Comparison of ENCODE assay signal across 9 cellular contexts in the genomic region with DNA sequence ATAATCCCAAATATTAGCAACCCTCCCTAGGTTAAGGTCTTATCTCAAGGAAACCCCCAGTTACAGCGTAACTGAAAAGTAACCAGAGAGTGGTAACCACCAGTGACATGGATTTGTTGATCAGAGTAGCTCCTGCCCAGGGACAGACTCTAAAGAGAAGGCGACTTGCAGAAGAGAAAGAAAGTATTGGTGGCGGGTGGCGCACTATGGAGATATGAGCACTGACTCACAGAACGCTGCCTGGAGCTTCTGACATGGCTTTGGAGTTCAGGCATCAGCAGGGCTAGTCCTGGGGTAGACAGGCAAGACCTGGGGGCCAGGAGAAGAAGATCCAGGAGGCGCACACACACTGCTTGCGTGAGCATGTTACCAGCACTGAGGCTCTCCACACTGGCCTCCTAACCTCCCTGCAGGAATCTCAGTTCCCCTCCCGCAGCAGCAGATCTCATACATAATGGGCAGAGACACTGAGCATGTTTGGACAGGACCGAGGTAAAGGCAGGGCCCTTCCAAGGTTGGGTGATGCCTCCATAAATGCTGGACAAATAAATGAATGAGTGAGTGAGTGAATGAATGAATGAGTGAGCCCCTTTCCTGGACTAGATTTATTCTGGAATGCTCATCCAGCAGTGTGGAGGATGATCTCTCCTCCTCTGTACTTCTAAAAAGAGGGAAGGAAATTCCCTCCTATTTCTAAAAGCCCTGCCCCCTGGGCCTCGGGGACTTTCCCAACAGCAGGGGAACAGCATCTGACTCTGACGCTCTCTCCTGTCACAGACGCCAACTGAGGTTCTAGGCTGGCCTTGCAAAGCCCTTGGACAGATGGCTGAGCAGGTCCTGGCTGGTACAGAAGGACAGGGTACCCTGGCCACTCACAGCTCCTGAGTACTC.
DNase-seq lines count a peak whose midpoint lies in the region; ATAC-seq, FAIRE-seq and TF ChIP-seq lines count a peak whose summit lies in the region.
"Had no signal": no experiment of that assay in that cellular context is flagged by ENCODE, and none has a peak within 500 bp of the region (broad histone marks: within the 10 kb centered on the region; RNA-seq: fewer than 3 reads in every experiment).

No MANE protein-coding gene starts in this region.

- H3K9me3 Mint-ChIP-seq in activated T-cell treated with anti-CD3 and anti-CD28 coated beads, Interleukin-2, amount 50 U/mL, for 24 hours = no peaks in the 10 kb centered on the region
- H3K9me3 Mint-ChIP-seq in astrocyte (ENCODE audit: unreplicated experiment) = no peaks in the 10 kb centered on the region

- peaks cover 52% of the 10 kb centered on the region for H3K36me3 ChIP-seq in astrocyte (ENCODE audit: insufficient read depth, low read length)
- H3K36me3 ChIP-seq in left lung = peaks cover 0 to 64% of the 10 kb centered on the region in 2 donors
- peaks cover 0 to 10% (median 0%) of the 10 kb centered on the region in 3 donors for H3K36me3 ChIP-seq in tibial nerve

- peak in 1 of 2 donors; percentile 71 for TF ChIP-seq EP300 in tibial nerve (IDR thresholded peaks at IDR 0.05)

- H3K27me3 ChIP-seq in astrocyte (ENCODE audit: insufficient read depth, low read length) = no peaks in the 10 kb centered on the region
- H3K27me3 ChIP-seq in left lung = no peaks in the 10 kb centered on the region
- no peaks in the 10 kb centered on the region for H3K27me3 ChIP-seq in tibial nerve

- H4K20me1 ChIP-seq in astrocyte (ENCODE audit: insufficient read depth, low read length) = peaks cover 95% of the 10 kb centered on the region

- intact Hi-C loops in left lung (cut with DNase I) = no loop called here

- H3K9ac ChIP-seq in astrocyte (ENCODE audit: low read length) = no peak overlapping the region

- peaks cover 88% of the 10 kb centered on the region for H3K36me3 Mint-ChIP-seq in activated T-cell treated with anti-CD3 and anti-CD28 coated beads, Interleukin-2, amount 50 U/mL, for 24 hours (ENCODE audit: low read depth)
- H3K36me3 Mint-ChIP-seq in astrocyte (ENCODE audit: low read depth, unreplicated experiment) = peaks cover 27% of the 10 kb centered on the region

- H3K4me1 ChIP-seq in astrocyte (ENCODE audit: insufficient read depth, low read length) (peaks cover 36% of the 10 kb centered on the region), left lung (peaks cover 33 to 93% of the 10 kb centered on the region in 2 donors), tibial nerve (peaks cover 4 to 52% (median 39%) of the 10 kb centered on the region in 4 donors)

- DNase-seq in activated T-cell treated with anti-CD3 and anti-CD28 coated beads, Interleukin-2, amount 50 U/mL, for 24 hours = no peak
- DNase-seq in activated T-cell treated with anti-CD3 and anti-CD28 coated beads for 4 hours (no peak), astrocyte (ENCODE audit: low read depth) (no peak), left lung (peak in 1 of 2 donors; percentile 77), tibial nerve (ENCODE audit: low spot score in 2 of 2) (peak; percentile 64 to 77), retina (no peak), dedifferentiated amniotic fluid mesenchymal stem cell (ENCODE audit: extremely low spot score) (no peak), NOMO-1 (lab: John Stamatoyannopoulos, UW; ENCODE audit: unreplicated experiment in 2 of 2) (no peak)

- TF ChIP-seq POLR2A in tibial nerve (IDR thresholded peaks at IDR 0.05) = peak in 1 of 2 donors; percentile 18

- peak overlapping the region; percentile 65 for H3K4me2 ChIP-seq in astrocyte (ENCODE audit: low read length)

- H3K4me1 Mint-ChIP-seq in activated T-cell treated with anti-CD3 and anti-CD28 coated beads, Interleukin-2, amount 50 U/mL, for 24 hours (ENCODE audit: low read depth) = peaks cover 60% of the 10 kb centered on the region
- H3K4me1 Mint-ChIP-seq in astrocyte (ENCODE audit: low read depth, unreplicated experiment) = peaks cover 54% of the 10 kb centered on the region

- peaks cover 63% of the 10 kb centered on the region for H3K79me2 ChIP-seq in astrocyte (ENCODE audit: insufficient read depth, low read length)

- no peak overlapping the region for H2AFZ ChIP-seq in astrocyte (ENCODE audit: low read depth, low read length)

- peak overlapping the region; percentile 80 for H3K27ac Mint-ChIP-seq in activated T-cell treated with anti-CD3 and anti-CD28 coated beads, Interleukin-2, amount 50 U/mL, for 24 hours
- H3K27ac Mint-ChIP-seq in astrocyte (ENCODE audit: unreplicated experiment) = peak overlapping the region; percentile 58

- peak; percentile 37 for ATAC-seq in left lung

- no peaks in the 10 kb centered on the region for H3K9me3 ChIP-seq in astrocyte (ENCODE audit: insufficient read depth, low read depth, low read length)
- H3K9me3 ChIP-seq in left lung = no peaks in the 10 kb centered on the region
- no peaks in the 10 kb centered on the region for H3K9me3 ChIP-seq in tibial nerve

- no peak overlapping the region for H3K4me3 ChIP-seq in astrocyte (ENCODE audit: insufficient read depth, low read depth, low read length)
- no peak overlapping the region for H3K4me3 ChIP-seq in left lung
- H3K4me3 ChIP-seq in tibial nerve = no peak overlapping the region

- no peaks in the 10 kb centered on the region for H3K27me3 Mint-ChIP-seq in activated T-cell treated with anti-CD3 and anti-CD28 coated beads, Interleukin-2, amount 50 U/mL, for 24 hours
- H3K27me3 Mint-ChIP-seq in astrocyte (ENCODE audit: low read depth, unreplicated experiment) = no peaks in the 10 kb centered on the region

- WGBS in tibial nerve, 2 donors = 64 to 69% methylated on average over 12 of the region's 12 CpGs

- no peak for FAIRE-seq in astrocyte (lab: Jason Lieb, UNC)
- FAIRE-seq: G401.6 had no signal

- H3K4me3 Mint-ChIP-seq in activated T-cell treated with anti-CD3 and anti-CD28 coated beads, Interleukin-2, amount 50 U/mL, for 24 hours = no peak overlapping the region
- peak overlapping the region; percentile 30 for H3K4me3 Mint-ChIP-seq in astrocyte (ENCODE audit: unreplicated experiment)

- no peak overlapping the region for H3K27ac ChIP-seq in astrocyte (ENCODE audit: low read depth, low read length)
- H3K27ac ChIP-seq in left lung = peak overlapping the region; percentile 66 to 75
- peak overlapping the region in 2 of 4 donors; percentile 79 to 82 for H3K27ac ChIP-seq in tibial nerve

- no peak for TF ChIP-seq CTCF in astrocyte (IDR thresholded peaks at IDR 0.05; ENCODE audit: insufficient read depth, low read depth, low read length)
- no peak for TF ChIP-seq CTCF in left lung (IDR thresholded peaks at IDR 0.05)
- TF ChIP-seq CTCF in tibial nerve (IDR thresholded peaks at IDR 0.05) = no peak

Comparison
In these comparisons a context has a peak if more than half of its experiments do, and no peak if none do; other contexts are left out.
1. DNase-seq: peak in tibial nerve (2 of 2); none in activated T-cell treated with anti-CD3 and anti-CD28 coated beads, Interleukin-2, amount 50 U/mL, for 24 hours (single experiment), activated T-cell treated with anti-CD3 and anti-CD28 coated beads for 4 hours (single experiment), astrocyte (single experiment), retina (single experiment), dedifferentiated amniotic fluid mesenchymal stem cell (single experiment) and NOMO-1 (0 of 2).